ENCODE assay signal across 1 cellular context in the genomic region with DNA sequence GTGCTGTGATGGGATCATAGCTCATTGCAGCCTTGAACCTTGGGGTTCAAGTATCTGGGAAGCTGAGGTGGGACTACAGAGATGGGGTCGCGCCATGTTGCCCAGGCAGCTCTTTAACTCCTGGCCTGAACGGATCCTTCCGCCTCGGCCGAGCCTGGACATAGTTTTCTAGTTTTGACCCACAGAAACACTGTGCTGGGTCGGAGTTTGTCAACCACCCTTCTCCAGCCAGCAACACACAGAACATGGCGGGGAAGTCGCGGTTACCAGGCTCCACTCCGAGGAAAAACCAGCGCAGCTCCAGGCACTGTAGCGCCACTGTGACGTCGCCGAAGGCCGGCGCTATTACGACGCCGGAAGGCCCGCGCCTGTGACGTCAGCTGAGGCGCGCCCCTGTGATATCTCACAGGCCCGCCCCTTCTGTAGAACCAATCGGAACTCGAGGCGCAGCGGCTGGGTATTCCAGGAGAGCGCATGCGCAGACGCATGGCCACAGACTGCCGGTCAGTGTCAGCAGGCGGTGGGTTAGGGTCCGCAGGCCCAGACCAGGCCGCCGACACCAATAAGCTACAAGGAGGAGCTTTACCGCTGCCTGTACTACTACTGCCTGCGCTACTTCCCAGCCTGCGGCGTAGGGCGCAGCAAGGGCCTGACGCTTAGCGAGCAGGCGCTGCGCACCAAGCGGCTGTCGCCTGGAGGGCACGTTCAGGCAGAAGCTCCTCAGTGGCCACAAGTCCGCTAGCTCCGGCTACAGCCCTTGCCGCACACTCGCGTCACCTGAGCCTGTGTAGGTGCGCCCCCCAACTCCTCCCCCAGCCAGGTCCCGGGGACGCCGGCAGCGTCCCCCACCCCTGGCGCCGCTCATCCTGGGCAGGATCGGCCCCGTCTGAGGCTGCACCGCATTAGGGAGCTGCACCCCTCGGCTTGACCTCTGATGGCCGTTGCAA.
TF ChIP-seq lines count a peak whose summit lies in the region.

No MANE protein-coding gene starts in this region.

TF ChIP-seq in K562, 482 proteins besides CTCF, POLR2A, EP300 and RAD21 (continued from another document and continues in another):
- TF ChIP-seq CEBPZ (IDR thresholded peaks at IDR 0.05; ENCODE audit: borderline replicate concordance, low read depth, low read length) (no peak), ZNF79 (CRISPR knock-in tag; IDR thresholded peaks at IDR 0.05; ENCODE audit: low read depth) (no peak), KDM1A (IDR thresholded peaks at IDR 0.05) (no peak), ZNF764 (CRISPR knock-in tag; IDR thresholded peaks at IDR 0.05; ENCODE audit: low read depth) (0 out of 2 replicates have a peak, but pooled peaks have one; percentile 18), NR1H2 (CRISPR knock-in tag; IDR thresholded peaks at IDR 0.05) (no peak), CXXC5 (CRISPR knock-in tag; IDR thresholded peaks at IDR 0.05) (peak; percentile 96), ZBTB17 (CRISPR knock-in tag; IDR thresholded peaks at IDR 0.05) (no peak; the same call in 1 of the 2 replicates), SRF (CRISPR knock-in tag; IDR thresholded peaks at IDR 0.05) (peak in 1 of 2 experiments; percentile 72; a peak in 2 of 4 replicates), SUPT5H (IDR thresholded peaks at IDR 0.05) (peak; percentile 99), BMI1 (IDR thresholded peaks at IDR 0.05; ENCODE audit: low read length) (no peak), ZZZ3 (IDR thresholded peaks at IDR 0.05) (no peak), FOXP4 (CRISPR knock-in tag; IDR thresholded peaks at IDR 0.05; ENCODE audit: borderline replicate concordance) (peak; percentile 78), SP2 (IDR thresholded peaks at IDR 0.05; ENCODE audit: extremely low read depth, low read depth, low read length, poor library complexity, severe bottlenecking) (no peak), ZNF324 (CRISPR knock-in tag; IDR thresholded peaks at IDR 0.05) (no peak), ZNF778 (CRISPR knock-in tag; IDR thresholded peaks at IDR 0.05) (no peak), STAT5A (IDR thresholded peaks at IDR 0.05; ENCODE audit: borderline replicate concordance, low read length) (0 out of 2 replicates have a peak, but pooled peaks have one; percentile 26), LCOR (CRISPR knock-in tag; IDR thresholded peaks at IDR 0.05) (no peak; the same call in 1 of the 2 replicates), BRD9 (IDR thresholded peaks at IDR 0.05; ENCODE audit: low read depth, partially characterized antibody) (peak; percentile 41), PML (IDR thresholded peaks at IDR 0.05; ENCODE audit: low read length) (peak; percentile 93), ZNF408 (CRISPR knock-in tag; IDR thresholded peaks at IDR 0.05; ENCODE audit: low read depth) (no peak), BRF1 (IDR thresholded peaks at IDR 0.05; ENCODE audit: borderline replicate concordance, extremely low read depth, insufficient read length) (no peak), ZNF121 (CRISPR knock-in tag; conservative IDR thresholded peaks at IDR 0.05) (peak; percentile 99), ZNF644 (tag; IDR thresholded peaks at IDR 0.05; ENCODE audit: low read depth) (no peak), ZNF280A (IDR thresholded peaks at IDR 0.05; ENCODE audit: low read depth, partially characterized antibody) (no peak), ZNF707 (CRISPR knock-in tag; conservative IDR thresholded peaks at IDR 0.05) (no peak), MCM3 (IDR thresholded peaks at IDR 0.05) (no peak), ZNF316 (IDR thresholded peaks at IDR 0.05) (no peak), GMEB1 (CRISPR knock-in tag; IDR thresholded peaks at IDR 0.05) (peak; percentile 81), HDAC2 (IDR thresholded peaks at IDR 0.05) (0 out of 2 replicates have a peak, but pooled peaks have one; percentile 44), JUND (IDR thresholded peaks at IDR 0.05; ENCODE audit: borderline replicate concordance, low read depth, low read length) (peak; percentile 87), JUND (tag; IDR thresholded peaks at IDR 0.05; ENCODE audit: borderline replicate concordance, low read depth, low read length) (peak; percentile 72; the same call in 2 of the 3 replicates), CREBBP (IDR thresholded peaks at IDR 0.05; ENCODE audit: low read depth, low read length) (no peak), ZNF140 (CRISPR knock-in tag; IDR thresholded peaks at IDR 0.05) (no peak), ZNF282 (CRISPR knock-in tag; IDR thresholded peaks at IDR 0.05) (no peak), HNRNPLL (IDR thresholded peaks at IDR 0.05; ENCODE audit: low read depth, low read length, poor library complexity, severe bottlenecking) (peak; percentile 88), ZNF780A (CRISPR knock-in tag; IDR thresholded peaks at IDR 0.05) (no peak), ZNF232 (CRISPR knock-in tag; IDR thresholded peaks at IDR 0.05) (0 out of 2 replicates have a peak, but pooled peaks have one; percentile 41), MECOM (CRISPR knock-in tag; IDR thresholded peaks at IDR 0.05) (no peak), GABPA (tag; conservative IDR thresholded peaks at IDR 0.05; ENCODE audit: low read depth) (peak; percentile 91), ZNF184 (CRISPR knock-in tag; IDR thresholded peaks at IDR 0.05) (no peak), FOXA3 (CRISPR knock-in tag; conservative IDR thresholded peaks at IDR 0.05 in 1 of 2, IDR thresholded peaks at IDR 0.05 in 1 of 2) (no peak), ZNF431 (CRISPR knock-in tag; IDR thresholded peaks at IDR 0.05) (peak; percentile 65; the same call in 1 of the 2 replicates)
- TF ChIP-seq, protein P1, sequence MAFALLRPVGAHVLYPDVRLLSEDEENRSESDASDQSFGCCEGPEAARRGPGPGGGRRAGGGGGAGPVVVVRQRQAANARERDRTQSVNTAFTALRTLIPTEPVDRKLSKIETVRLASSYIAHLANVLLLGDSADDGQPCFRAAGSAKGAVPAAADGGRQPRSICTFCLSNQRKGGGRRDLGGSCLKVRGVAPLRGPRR (CRISPR knock-in tag; IDR thresholded peaks at IDR 0.05) = no peak
- TF ChIP-seq, protein P2, sequence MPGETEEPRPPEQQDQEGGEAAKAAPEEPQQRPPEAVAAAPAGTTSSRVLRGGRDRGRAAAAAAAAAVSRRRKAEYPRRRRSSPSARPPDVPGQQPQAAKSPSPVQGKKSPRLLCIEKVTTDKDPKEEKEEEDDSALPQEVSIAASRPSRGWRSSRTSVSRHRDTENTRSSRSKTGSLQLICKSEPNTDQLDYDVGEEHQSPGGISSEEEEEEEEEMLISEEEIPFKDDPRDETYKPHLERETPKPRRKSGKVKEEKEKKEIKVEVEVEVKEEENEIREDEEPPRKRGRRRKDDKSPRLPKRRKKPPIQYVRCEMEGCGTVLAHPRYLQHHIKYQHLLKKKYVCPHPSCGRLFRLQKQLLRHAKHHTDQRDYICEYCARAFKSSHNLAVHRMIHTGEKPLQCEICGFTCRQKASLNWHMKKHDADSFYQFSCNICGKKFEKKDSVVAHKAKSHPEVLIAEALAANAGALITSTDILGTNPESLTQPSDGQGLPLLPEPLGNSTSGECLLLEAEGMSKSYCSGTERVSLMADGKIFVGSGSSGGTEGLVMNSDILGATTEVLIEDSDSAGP (CRISPR knock-in tag; IDR thresholded peaks at IDR 0.05) = peak; percentile 32
- TF ChIP-seq, protein P3, sequence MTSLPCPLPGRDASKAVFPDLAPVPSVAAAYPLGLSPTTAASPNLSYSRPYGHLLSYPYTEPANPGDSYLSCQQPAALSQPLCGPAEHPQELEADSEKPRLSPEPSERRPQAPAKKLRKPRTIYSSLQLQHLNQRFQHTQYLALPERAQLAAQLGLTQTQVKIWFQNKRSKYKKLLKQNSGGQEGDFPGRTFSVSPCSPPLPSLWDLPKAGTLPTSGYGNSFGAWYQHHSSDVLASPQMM (CRISPR knock-in tag; IDR thresholded peaks at IDR 0.05) = no peak
- TF ChIP-seq, protein P4, sequence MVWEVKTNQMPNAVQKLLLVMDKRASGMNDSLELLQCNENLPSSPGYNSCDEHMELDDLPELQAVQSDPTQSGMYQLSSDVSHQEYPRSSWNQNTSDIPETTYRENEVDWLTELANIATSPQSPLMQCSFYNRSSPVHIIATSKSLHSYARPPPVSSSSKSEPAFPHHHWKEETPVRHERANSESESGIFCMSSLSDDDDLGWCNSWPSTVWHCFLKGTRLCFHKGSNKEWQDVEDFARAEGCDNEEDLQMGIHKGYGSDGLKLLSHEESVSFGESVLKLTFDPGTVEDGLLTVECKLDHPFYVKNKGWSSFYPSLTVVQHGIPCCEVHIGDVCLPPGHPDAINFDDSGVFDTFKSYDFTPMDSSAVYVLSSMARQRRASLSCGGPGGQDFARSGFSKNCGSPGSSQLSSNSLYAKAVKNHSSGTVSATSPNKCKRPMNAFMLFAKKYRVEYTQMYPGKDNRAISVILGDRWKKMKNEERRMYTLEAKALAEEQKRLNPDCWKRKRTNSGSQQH (CRISPR knock-in tag; IDR thresholded peaks at IDR 0.05) = no peak
- TF ChIP-seq, protein P5, sequence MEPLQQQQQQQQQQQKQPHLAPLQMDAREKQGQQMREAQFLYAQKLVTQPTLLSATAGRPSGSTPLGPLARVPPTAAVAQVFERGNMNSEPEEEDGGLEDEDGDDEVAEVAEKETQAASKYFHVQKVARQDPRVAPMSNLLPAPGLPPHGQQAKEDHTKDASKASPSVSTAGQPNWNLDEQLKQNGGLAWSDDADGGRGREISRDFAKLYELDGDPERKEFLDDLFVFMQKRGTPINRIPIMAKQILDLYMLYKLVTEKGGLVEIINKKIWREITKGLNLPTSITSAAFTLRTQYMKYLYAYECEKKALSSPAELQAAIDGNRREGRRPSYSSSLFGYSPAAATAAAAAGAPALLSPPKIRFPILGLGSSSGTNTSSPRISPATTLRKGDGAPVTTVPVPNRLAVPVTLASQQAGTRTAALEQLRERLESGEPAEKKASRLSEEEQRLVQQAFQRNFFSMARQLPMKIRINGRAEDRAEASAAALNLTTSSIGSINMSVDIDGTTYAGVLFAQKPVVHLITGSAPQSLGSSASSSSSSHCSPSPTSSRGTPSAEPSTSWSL (CRISPR knock-in tag; IDR thresholded peaks at IDR 0.05; ENCODE audit: borderline replicate concordance) = peak; percentile 17; the same call in 1 of the 2 replicates
- TF ChIP-seq, protein P6, sequence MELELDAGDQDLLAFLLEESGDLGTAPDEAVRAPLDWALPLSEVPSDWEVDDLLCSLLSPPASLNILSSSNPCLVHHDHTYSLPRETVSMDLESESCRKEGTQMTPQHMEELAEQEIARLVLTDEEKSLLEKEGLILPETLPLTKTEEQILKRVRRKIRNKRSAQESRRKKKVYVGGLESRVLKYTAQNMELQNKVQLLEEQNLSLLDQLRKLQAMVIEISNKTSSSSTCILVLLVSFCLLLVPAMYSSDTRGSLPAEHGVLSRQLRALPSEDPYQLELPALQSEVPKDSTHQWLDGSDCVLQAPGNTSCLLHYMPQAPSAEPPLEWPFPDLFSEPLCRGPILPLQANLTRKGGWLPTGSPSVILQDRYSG (tag; conservative IDR thresholded peaks at IDR 0.05; ENCODE audit: low read depth) = no peak
